ENCODE assay signal across 26 cellular contexts in the genomic region with DNA sequence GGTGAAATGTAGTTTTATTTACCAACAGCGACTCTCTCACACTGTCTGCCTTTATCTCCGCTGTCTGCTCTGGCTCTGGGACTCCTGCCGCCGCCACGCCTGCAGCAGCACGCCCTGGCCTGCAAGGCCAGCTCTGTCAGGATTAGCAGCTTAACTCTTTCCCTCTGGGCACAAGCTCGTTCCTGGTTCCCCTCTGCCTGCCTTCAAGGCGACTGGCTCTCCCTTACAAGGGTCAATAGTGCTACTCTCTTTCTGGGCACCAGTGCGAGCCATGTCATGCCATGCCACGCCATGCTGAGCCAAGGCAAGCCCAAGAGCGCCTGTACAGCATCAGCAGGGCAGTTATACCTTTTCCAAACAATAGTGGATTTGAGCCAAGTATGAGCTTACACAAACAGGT. TPM values are rescaled to one million over a fixed set of nuclear protein-coding genes. Genes with fewer than 3 reads are reported as not detected.
DNase-seq lines count a peak whose midpoint lies in the region; ATAC-seq lines count a peak whose summit lies in the region.
"Had no signal": no experiment of that assay in that cellular context is flagged by ENCODE, and none has a peak within 500 bp of the region (broad histone marks: within the 10 kb centered on the region; RNA-seq: fewer than 3 reads in every experiment).

No MANE protein-coding gene starts in this region.

- no peak for ATAC-seq in GM19328 (IDR thresholded peaks at IDR 0.05; ENCODE audit: unreplicated experiment)
- no peak for ATAC-seq in GM19397 (IDR thresholded peaks at IDR 0.05; ENCODE audit: unreplicated experiment)
- ATAC-seq: HCT116, heart left ventricle had no signal

- no peaks in the 10 kb centered on the region for H3K36me3 ChIP-seq in skeletal muscle tissue (ENCODE audit: control insufficient read depth in 3 of 3, insufficient read depth in 3 of 3, low read length in 3 of 3)
- H3K36me3 ChIP-seq: ascending aorta, heart left ventricle, sigmoid colon, thyroid gland had no signal

- H3K27ac Mint-ChIP-seq in activated T-helper 1 cell treated with anti-CD3 and anti-CD28 coated beads, Interleukin-12 subunit alpha, Interleukin-12 subunit beta, Interleukin-2, Interleukin-4 antibody, amounts not matched to agents 30 ng/mL and 10 ng/mL and 1 ng/mL, durations not matched to agents 14 hours and 24 hours and 36 hours, result peak overlapping the region; percentile 5
- H3K27ac Mint-ChIP-seq: activated CD4-positive, alpha-beta memory T cell treated with anti-CD3 and anti-CD28 coated beads, Interleukin-2, amount 10 ng/mL, durations not matched to agents 7 days and 5 days; activated naive CD4-positive, alpha-beta T cell treated with anti-CD3 and anti-CD28 coated beads for 36 hours had no signal

- no peaks in the 10 kb centered on the region for H3K9me3 Mint-ChIP-seq in activated T-helper 1 cell treated with anti-CD3 and anti-CD28 coated beads, Interleukin-12 subunit alpha, Interleukin-12 subunit beta, Interleukin-2, Interleukin-4 antibody, amounts not matched to agents 30 ng/mL and 10 ng/mL and 1 ng/mL, durations not matched to agents 14 hours and 24 hours and 36 hours
- H3K9me3 Mint-ChIP-seq: activated CD4-positive, alpha-beta memory T cell treated with anti-CD3 and anti-CD28 coated beads, Interleukin-2, amount 10 ng/mL, durations not matched to agents 7 days and 5 days; activated naive CD4-positive, alpha-beta T cell treated with anti-CD3 and anti-CD28 coated beads for 36 hours had no signal

- DNase-seq in HPDE6-E6E7 (ENCODE audit: extremely low spot score) (peak; percentile 56), islet precursor cell (peak; percentile 79), hypothalamus (lab: John Stamatoyannopoulos, UW) (no peak)
- no peak for DNase-seq in activated T-helper 1 cell treated with anti-CD3 and anti-CD28 coated beads, Interleukin-12 subunit alpha, Interleukin-12 subunit beta, Interleukin-2, Interleukin-4 antibody, amounts not matched to agents 30 ng/mL and 10 ng/mL and 1 ng/mL, durations not matched to agents 14 hours and 24 hours and 36 hours (ENCODE audit: low spot score)
- DNase-seq: activated CD4-positive, alpha-beta memory T cell treated with anti-CD3 and anti-CD28 coated beads, Interleukin-2, amount 10 ng/mL, durations not matched to agents 7 days and 5 days; activated naive CD4-positive, alpha-beta T cell treated with anti-CD3 and anti-CD28 coated beads for 36 hours; activated T-cell treated with anti-CD3 and anti-CD28 coated beads, Interleukin-2, amount 50 U/mL, for 1 hour; DND-41; effector CD8-positive, alpha-beta T cell; Kasumi-1; NCI-H1092 treated with DMSO at 0.1 percent for 48 hours; NCI-H510A; RPMI8226; sigmoid colon; stimulated activated naive CD4-positive, alpha-beta T cell treated with Interleukin-2 at 50 U/mL for 16 hours; T1000; thyroid gland had no signal

- no peak overlapping the region for H3K4me3 Mint-ChIP-seq in activated T-helper 1 cell treated with anti-CD3 and anti-CD28 coated beads, Interleukin-12 subunit alpha, Interleukin-12 subunit beta, Interleukin-2, Interleukin-4 antibody, amounts not matched to agents 30 ng/mL and 10 ng/mL and 1 ng/mL, durations not matched to agents 14 hours and 24 hours and 36 hours
- H3K4me3 Mint-ChIP-seq: activated CD4-positive, alpha-beta memory T cell treated with anti-CD3 and anti-CD28 coated beads, Interleukin-2, amount 10 ng/mL, durations not matched to agents 7 days and 5 days; activated naive CD4-positive, alpha-beta T cell treated with anti-CD3 and anti-CD28 coated beads for 36 hours had no signal

- H3K4me3 ChIP-seq in skeletal muscle tissue (ENCODE audit: low read length in 3 of 3), result no peak overlapping the region
- H3K4me3 ChIP-seq: ascending aorta, heart left ventricle, sigmoid colon, thyroid gland had no signal

- intact Hi-C loops in activated T-helper 1 cell treated with anti-CD3 and anti-CD28 coated beads, Interleukin-12 subunit alpha, Interleukin-12 subunit beta, Interleukin-2, Interleukin-4 antibody, amounts not matched to agents 30 ng/mL and 10 ng/mL and 1 ng/mL, durations not matched to agents 14 hours and 24 hours and 36 hours (cut with micrococcal nuclease), result no loop called here

- H3K27ac ChIP-seq in skeletal muscle tissue (ENCODE audit: low read depth, low read length), result peak overlapping the region; percentile 28
- H3K27ac ChIP-seq: ascending aorta, heart left ventricle, sigmoid colon, thyroid gland had no signal

- H3K9me3 ChIP-seq in skeletal muscle tissue (ENCODE audit: control insufficient read depth in 3 of 3, low read length in 3 of 3), result no peaks in the 10 kb centered on the region
- H3K9me3 ChIP-seq: ascending aorta, heart left ventricle, sigmoid colon, thyroid gland had no signal

- H3K9ac ChIP-seq in skeletal muscle tissue (ENCODE audit: low read depth in 1 of 3, low read length in 3 of 3), result peak overlapping the region in 1 of 3 donors; percentile 26

- peaks cover 3 to 9% (median 4%) of the 10 kb centered on the region in 3 donors for H3K4me1 ChIP-seq in skeletal muscle tissue (ENCODE audit: control insufficient read depth in 3 of 3, insufficient read depth in 3 of 3, low read length in 3 of 3)
- H3K4me1 ChIP-seq: ascending aorta, sigmoid colon, thyroid gland had no signal

- H3K27me3 Mint-ChIP-seq in activated T-helper 1 cell treated with anti-CD3 and anti-CD28 coated beads, Interleukin-12 subunit alpha, Interleukin-12 subunit beta, Interleukin-2, Interleukin-4 antibody, amounts not matched to agents 30 ng/mL and 10 ng/mL and 1 ng/mL, durations not matched to agents 14 hours and 24 hours and 36 hours (ENCODE audit: insufficient read depth), result no peaks in the 10 kb centered on the region
- H3K27me3 Mint-ChIP-seq: activated CD4-positive, alpha-beta memory T cell treated with anti-CD3 and anti-CD28 coated beads, Interleukin-2, amount 10 ng/mL, durations not matched to agents 7 days and 5 days had no signal

- no peaks in the 10 kb centered on the region for H3K36me3 Mint-ChIP-seq in activated T-helper 1 cell treated with anti-CD3 and anti-CD28 coated beads, Interleukin-12 subunit alpha, Interleukin-12 subunit beta, Interleukin-2, Interleukin-4 antibody, amounts not matched to agents 30 ng/mL and 10 ng/mL and 1 ng/mL, durations not matched to agents 14 hours and 24 hours and 36 hours (ENCODE audit: low read depth)

- H3K27me3 ChIP-seq in skeletal muscle tissue (ENCODE audit: control insufficient read depth in 3 of 3, insufficient read depth in 3 of 3, low read length in 3 of 3), result no peaks in the 10 kb centered on the region
- H3K27me3 ChIP-seq: ascending aorta, heart left ventricle, sigmoid colon, thyroid gland had no signal

- H3K4me1 Mint-ChIP-seq in activated T-helper 1 cell treated with anti-CD3 and anti-CD28 coated beads, Interleukin-12 subunit alpha, Interleukin-12 subunit beta, Interleukin-2, Interleukin-4 antibody, amounts not matched to agents 30 ng/mL and 10 ng/mL and 1 ng/mL, durations not matched to agents 14 hours and 24 hours and 36 hours (ENCODE audit: low read depth), result peaks cover 23% of the 10 kb centered on the region

RNA-seq across cellular contexts. Expression of a gene that starts 3.6 kb away (rescaled TPM):
- 13.1 and 14.3 TPM in 2 replicates for total RNA-seq in activated T-helper 1 cell treated with anti-CD3 and anti-CD28 coated beads, Interleukin-12 subunit alpha, Interleukin-12 subunit beta, Interleukin-2, Interleukin-4 antibody, amounts not matched to agents 30 ng/mL and 10 ng/mL and 1 ng/mL, durations not matched to agents 14 hours and 24 hours and 36 hours
- total RNA-seq in skeletal muscle tissue, result 2.6 TPM

RNA-seq across cellular contexts. Expression of a gene that starts 8.5 kb away (rescaled TPM):
- total RNA-seq in activated T-helper 1 cell treated with anti-CD3 and anti-CD28 coated beads, Interleukin-12 subunit alpha, Interleukin-12 subunit beta, Interleukin-2, Interleukin-4 antibody, amounts not matched to agents 30 ng/mL and 10 ng/mL and 1 ng/mL, durations not matched to agents 14 hours and 24 hours and 36 hours, result not detected in 2 replicates
- total RNA-seq in skeletal muscle tissue, result not detected
- total RNA-seq: activated CD4-positive, alpha-beta memory T cell treated with anti-CD3 and anti-CD28 coated beads, Interleukin-2, amount 10 ng/mL, durations not matched to agents 7 days and 5 days; activated naive CD4-positive, alpha-beta T cell treated with anti-CD3 and anti-CD28 coated beads for 36 hours; ascending aorta; cerebellum; heart left ventricle; lower leg skin; osteoblast; sigmoid colon; thyroid gland had no signal

RNA-seq across cellular contexts. Expression of a gene that starts 45.5 kb away (rescaled TPM):
- total RNA-seq in activated T-helper 1 cell treated with anti-CD3 and anti-CD28 coated beads, Interleukin-12 subunit alpha, Interleukin-12 subunit beta, Interleukin-2, Interleukin-4 antibody, amounts not matched to agents 30 ng/mL and 10 ng/mL and 1 ng/mL, durations not matched to agents 14 hours and 24 hours and 36 hours, result not detected in 2 replicates
- total RNA-seq in skeletal muscle tissue, result not detected
- total RNA-seq: activated naive CD4-positive, alpha-beta T cell treated with anti-CD3 and anti-CD28 coated beads for 36 hours; ascending aorta; cerebellum; osteoblast had no signal

RNA-seq across cellular contexts. Expression of a gene that starts 59.4 kb away (rescaled TPM):
- not detected in 2 replicates for total RNA-seq in activated T-helper 1 cell treated with anti-CD3 and anti-CD28 coated beads, Interleukin-12 subunit alpha, Interleukin-12 subunit beta, Interleukin-2, Interleukin-4 antibody, amounts not matched to agents 30 ng/mL and 10 ng/mL and 1 ng/mL, durations not matched to agents 14 hours and 24 hours and 36 hours
- total RNA-seq in skeletal muscle tissue, result not detected
- total RNA-seq: activated CD4-positive, alpha-beta memory T cell treated with anti-CD3 and anti-CD28 coated beads, Interleukin-2, amount 10 ng/mL, durations not matched to agents 7 days and 5 days; activated naive CD4-positive, alpha-beta T cell treated with anti-CD3 and anti-CD28 coated beads for 36 hours; ascending aorta; cerebellum; heart left ventricle; osteoblast; sigmoid colon; thyroid gland had no signal

Comparison
In these comparisons a context has a peak if more than half of its experiments do, and no peak if none do; other contexts are left out.
1. DNase-seq: peak in HPDE6-E6E7 (single experiment) and islet precursor cell (single experiment); none in activated T-helper 1 cell treated with anti-CD3 and anti-CD28 coated beads, Interleukin-12 subunit alpha, Interleukin-12 subunit beta, Interleukin-2, Interleukin-4 antibody, amounts not matched to agents 30 ng/mL and 10 ng/mL and 1 ng/mL, durations not matched to agents 14 hours and 24 hours and 36 hours (single experiment) and hypothalamus (0 of 51).